1 cellular context compared by ENCODE assay signal in the genomic region with DNA sequence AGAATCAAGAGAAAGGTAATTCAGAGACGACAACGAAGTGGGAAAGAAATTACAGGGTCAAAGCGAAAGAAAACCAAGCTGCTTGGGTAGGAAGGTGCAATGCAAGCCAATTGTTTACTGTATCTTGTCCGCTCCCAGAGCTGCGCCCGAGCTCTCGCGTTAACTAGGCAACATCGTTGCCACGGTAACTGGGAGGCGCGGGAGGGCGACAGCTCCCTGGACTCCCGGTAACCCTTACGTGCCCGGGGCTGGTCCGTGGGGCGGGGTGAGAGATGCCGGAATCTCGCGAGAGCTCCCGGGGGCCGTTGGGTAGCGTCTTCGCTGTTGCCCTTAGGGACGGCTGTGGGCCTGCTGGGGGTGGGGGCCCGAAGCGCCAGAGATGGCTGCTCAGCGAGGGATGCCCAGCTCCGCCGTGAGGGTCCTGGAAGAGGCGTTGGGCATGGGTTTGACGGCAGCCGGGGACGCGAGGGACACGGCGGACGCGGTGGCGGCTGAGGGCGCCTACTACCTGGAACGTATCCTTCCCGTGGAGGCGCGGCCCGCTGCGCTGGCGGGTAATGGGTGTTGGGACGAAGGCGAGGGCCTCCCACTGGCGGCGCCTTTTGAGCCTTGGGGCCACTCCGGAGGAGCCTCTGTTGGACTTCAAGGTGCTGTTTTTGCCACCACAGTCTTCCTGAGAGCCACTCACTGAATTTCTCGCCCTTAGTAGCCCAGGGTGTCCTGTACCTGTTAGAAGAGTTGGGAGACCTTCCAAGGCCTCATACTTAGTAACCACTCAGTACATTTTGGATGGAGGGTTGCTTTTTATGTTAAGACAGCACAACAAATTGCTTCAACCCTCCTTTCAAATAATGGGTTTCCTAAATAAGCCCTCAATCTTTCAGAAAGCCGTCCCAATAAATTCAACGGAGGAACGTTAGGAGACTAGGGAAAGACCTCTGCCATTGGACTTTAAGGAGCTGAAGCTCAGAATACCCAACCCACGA.
A peak's percentile ranks its signal among the peaks of the same experiment; 100 is the strongest.
TF ChIP-seq lines count a peak whose summit lies in the region.

Gene SPAG16, plus strand, starts transcription at position 360 of the 986 bp plus-strand sequence.

TF ChIP-seq in liver, 16 proteins besides CTCF, POLR2A, EP300 and RAD21 (continued from another document):
- TF ChIP-seq, protein P1, sequence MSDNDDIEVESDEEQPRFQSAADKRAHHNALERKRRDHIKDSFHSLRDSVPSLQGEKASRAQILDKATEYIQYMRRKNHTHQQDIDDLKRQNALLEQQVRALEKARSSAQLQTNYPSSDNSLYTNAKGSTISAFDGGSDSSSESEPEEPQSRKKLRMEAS (IDR thresholded peaks at IDR 0.05) = peak; percentile 39
